In genomic region chr16:78751601-78752000, GRCh38 we compare ENCODE assay signal across 33 cellular contexts.
"Had no signal": no experiment of that assay in that cellular context is flagged by ENCODE, and none has a peak within 500 bp of the region (broad histone marks: within the 10 kb centered on the region; RNA-seq: fewer than 3 reads in every experiment).

No MANE protein-coding gene starts in this region.

- H3K9me3 ChIP-seq: adrenal gland, body of pancreas, esophagus squamous epithelium, gastroesophageal sphincter had no signal

- H3K27ac Mint-ChIP-seq: activated CD8-positive, alpha-beta memory T cell treated with anti-CD3 and anti-CD28 coated beads, Interleukin-2, amount 10 ng/mL, durations not matched to agents 7 days and 5 days; activated CD8-positive, alpha-beta T cell treated with anti-CD3 and anti-CD28 coated beads for 36 hours; activated naive CD4-positive, alpha-beta T cell treated with anti-CD3 and anti-CD28 coated beads for 36 hours; activated naive CD4-positive, alpha-beta T cell treated with anti-CD3 and anti-CD28 coated beads, Interleukin-2, amount 50 U/mL, for 24 hours; activated naive CD8-positive, alpha-beta T cell treated with anti-CD3 and anti-CD28 coated beads for 36 hours; activated naive CD8-positive, alpha-beta T cell treated with anti-CD3 and anti-CD28 coated beads, Interleukin-2, amount 50 U/mL, for 24 hours; activated T-helper 1 cell treated with anti-CD3 and anti-CD28 coated beads, Interleukin-12 subunit alpha, Interleukin-12 subunit beta, Interleukin-2, Interleukin-4 antibody, amounts not matched to agents 30 ng/mL and 10 ng/mL and 1 ng/mL, durations not matched to agents 14 hours and 24 hours and 36 hours; activated T-helper 2 cell treated with anti-CD3 and anti-CD28 coated beads, Interferon-gamma antibody, Interleukin-2, Interleukin-4, amounts not matched to agents 10 μg/mL and 5 μg/mL and 100 μg/mL, durations not matched to agents 14 hours and 24 hours and 36 hours; WTC11 had no signal

- H3K36me3 Mint-ChIP-seq: WTC11 had no signal

- H3K4me3 Mint-ChIP-seq: activated CD8-positive, alpha-beta memory T cell treated with anti-CD3 and anti-CD28 coated beads, Interleukin-2, amount 10 ng/mL, durations not matched to agents 7 days and 5 days; activated CD8-positive, alpha-beta T cell treated with anti-CD3 and anti-CD28 coated beads for 36 hours; activated naive CD4-positive, alpha-beta T cell treated with anti-CD3 and anti-CD28 coated beads for 36 hours; activated naive CD4-positive, alpha-beta T cell treated with anti-CD3 and anti-CD28 coated beads, Interleukin-2, amount 50 U/mL, for 24 hours; activated naive CD8-positive, alpha-beta T cell treated with anti-CD3 and anti-CD28 coated beads for 36 hours; activated naive CD8-positive, alpha-beta T cell treated with anti-CD3 and anti-CD28 coated beads, Interleukin-2, amount 50 U/mL, for 24 hours; activated T-helper 1 cell treated with anti-CD3 and anti-CD28 coated beads, Interleukin-12 subunit alpha, Interleukin-12 subunit beta, Interleukin-2, Interleukin-4 antibody, amounts not matched to agents 30 ng/mL and 10 ng/mL and 1 ng/mL, durations not matched to agents 14 hours and 24 hours and 36 hours; WTC11 had no signal

- ATAC-seq: activated CD4-positive, CD25-positive, alpha-beta regulatory T cell treated with anti-CD3 and anti-CD28 coated beads, Interleukin-2, amount 50 U/mL, for 24 hours; activated CD8-positive, alpha-beta memory T cell treated with anti-CD3 and anti-CD28 coated beads, Interleukin-2, amount 10 ng/mL, durations not matched to agents 7 days and 5 days; activated CD8-positive, alpha-beta T cell treated with anti-CD3 and anti-CD28 coated beads for 36 hours; activated naive CD8-positive, alpha-beta T cell treated with anti-CD3 and anti-CD28 coated beads, Interleukin-2, amount 50 U/mL, for 24 hours; body of pancreas; gastroesophageal sphincter; WTC11 had no signal

- H3K27ac ChIP-seq: adrenal gland, body of pancreas, cardiac muscle cell, epithelial cell of prostate, esophagus squamous epithelium, gastroesophageal sphincter, VCaP had no signal

- H3K4me3 ChIP-seq: adrenal gland, body of pancreas, cardiac muscle cell, esophagus squamous epithelium, gastroesophageal sphincter had no signal

- DNase-seq: activated CD4-positive, alpha-beta T cell treated with anti-CD3 and anti-CD28 coated beads for 48 hours; activated CD4-positive, alpha-beta T cell treated with anti-CD3 and anti-CD28 coated beads, Interleukin-2, amount 50 U/mL, for 1 hour; activated CD4-positive, alpha-beta T cell treated with anti-CD3 and anti-CD28 coated beads, Interleukin-2, amount 50 U/mL, for 48 hours; activated CD8-positive, alpha-beta memory T cell treated with anti-CD3 and anti-CD28 coated beads, Interleukin-2, amount 10 ng/mL, durations not matched to agents 7 days and 5 days; activated CD8-positive, alpha-beta memory T cell treated with anti-CD3 and anti-CD28 coated beads, Interleukin-2, amount 50 U/mL, for 4 hours; activated CD8-positive, alpha-beta T cell treated with anti-CD3 and anti-CD28 coated beads for 36 hours; activated effector memory CD4-positive, alpha-beta T cell treated with anti-CD3 and anti-CD28 coated beads, Interleukin-2, amount 50 U/mL, for 16 hours; activated naive CD4-positive, alpha-beta T cell treated with anti-CD3 and anti-CD28 coated beads for 36 hours; activated naive CD8-positive, alpha-beta T cell treated with anti-CD3 and anti-CD28 coated beads for 36 hours; activated naive CD8-positive, alpha-beta T cell treated with anti-CD3 and anti-CD28 coated beads, Interleukin-2, amount 50 U/mL, for 24 hours; activated T-cell treated with anti-CD3 and anti-CD28 coated beads, Interleukin-2, amount 50 U/mL, for 1 hour; activated T-cell treated with anti-CD3 and anti-CD28 coated beads, Interleukin-2, amount 50 U/mL, for 48 hours; adrenal gland; amygdala; aorta; body of pancreas; central memory CD4-positive, alpha-beta T cell; cortex of kidney; dermis blood vessel endothelial cell; effector CD4-positive, alpha-beta T cell; esophagus squamous epithelium; foreskin melanocyte; head of caudate nucleus; T-helper 2 cell had no signal

- H3K27me3 Mint-ChIP-seq: activated CD8-positive, alpha-beta T cell treated with anti-CD3 and anti-CD28 coated beads for 36 hours; activated naive CD4-positive, alpha-beta T cell treated with anti-CD3 and anti-CD28 coated beads, Interleukin-2, amount 50 U/mL, for 24 hours; activated naive CD8-positive, alpha-beta T cell treated with anti-CD3 and anti-CD28 coated beads for 36 hours; activated naive CD8-positive, alpha-beta T cell treated with anti-CD3 and anti-CD28 coated beads, Interleukin-2, amount 50 U/mL, for 24 hours had no signal

- H3K4me1 ChIP-seq: adrenal gland had no signal

- H3K36me3 ChIP-seq: adrenal gland, cardiac muscle cell, esophagus squamous epithelium, gastroesophageal sphincter had no signal

- H3K27me3 ChIP-seq: adrenal gland, body of pancreas, cardiac muscle cell, esophagus squamous epithelium, gastroesophageal sphincter had no signal
